ENCODE assay signal across 25 cellular contexts in the genomic region with DNA sequence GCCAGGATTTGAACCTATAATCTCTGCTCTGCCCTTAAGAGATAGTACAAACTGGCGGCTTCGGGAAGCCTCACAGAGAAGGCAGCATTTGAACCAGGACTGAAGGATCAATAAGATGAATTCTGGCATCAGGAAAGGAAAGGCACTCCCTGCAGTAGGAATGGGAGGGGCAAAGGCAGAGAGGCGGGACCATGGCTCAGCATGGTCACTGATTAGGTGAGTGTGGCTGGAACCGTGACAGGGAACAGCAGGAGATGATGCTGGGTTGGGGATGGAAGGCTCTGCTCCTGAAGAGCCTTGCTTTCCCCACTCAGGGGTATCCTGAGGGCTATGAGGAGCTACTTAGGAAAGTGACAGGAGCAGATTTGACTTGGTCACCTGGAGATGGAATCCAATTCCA.
DNase-seq lines count a peak whose midpoint lies in the region; ATAC-seq and TF ChIP-seq lines count a peak whose summit lies in the region.
"Had no signal": no experiment of that assay in that cellular context is flagged by ENCODE, and none has a peak within 500 bp of the region (broad histone marks: within the 10 kb centered on the region; RNA-seq: fewer than 3 reads in every experiment).

No MANE protein-coding gene starts in this region.

- H3K4me1 Mint-ChIP-seq in MCF 10A (ENCODE audit: insufficient read depth, unreplicated experiment) (no peaks in the 10 kb centered on the region), endodermal cell (no peaks in the 10 kb centered on the region)
- peaks cover 2% of the 10 kb centered on the region for H3K4me1 Mint-ChIP-seq in activated CD4-positive, alpha-beta T cell treated with anti-CD3 and anti-CD28 coated beads, Interleukin-2, amount 10 ng/mL, durations not matched to agents 24 days and 14 days
- H3K4me1 Mint-ChIP-seq: B cell had no signal

- H3K9me3 Mint-ChIP-seq in MCF 10A (ENCODE audit: unreplicated experiment) (no peaks in the 10 kb centered on the region), endodermal cell (no peaks in the 10 kb centered on the region)
- H3K9me3 Mint-ChIP-seq in activated CD4-positive, alpha-beta T cell treated with anti-CD3 and anti-CD28 coated beads, Interleukin-2, amount 10 ng/mL, durations not matched to agents 24 days and 14 days, result no peaks in the 10 kb centered on the region
- H3K9me3 Mint-ChIP-seq: CD8-positive, alpha-beta T cell had no signal

- TF ChIP-seq CTCF in MCF 10A (IDR thresholded peaks at IDR 0.05; ENCODE audit: unreplicated experiment), result no peak
- no peak for TF ChIP-seq CTCF in breast epithelium (IDR thresholded peaks at IDR 0.05)
- TF ChIP-seq CTCF in endodermal cell (conservative IDR thresholded peaks at IDR 0.05), result no peak
- no peak for TF ChIP-seq CTCF in mucosa of descending colon (IDR thresholded peaks at IDR 0.05)
- TF ChIP-seq CTCF in thyroid gland (IDR thresholded peaks at IDR 0.05), result no peak

- no peaks in the 10 kb centered on the region for H3K36me3 ChIP-seq in breast epithelium
- H3K36me3 ChIP-seq in endodermal cell (ENCODE audit: control insufficient read depth, insufficient read depth, low read length), result peaks cover 8% of the 10 kb centered on the region
- no peaks in the 10 kb centered on the region for H3K36me3 ChIP-seq in mucosa of descending colon (ENCODE audit: low read depth)
- H3K36me3 ChIP-seq in thyroid gland, result peaks cover 0 to 6% of the 10 kb centered on the region in 2 donors
- H3K36me3 ChIP-seq: MG63 had no signal

- WGBS in endodermal cell (ENCODE audit: insufficient coverage in 1 of 2, insufficient read length in 1 of 2), 2 experiments, result 85 to 94% methylated on average over 3 to 4 of the region's 4 CpGs
- WGBS in thyroid gland, 2 donors, result 81 to 92% methylated on average over 4 of the region's 4 CpGs

- no peak overlapping the region for H3K4me3 ChIP-seq in breast epithelium
- no peak overlapping the region for H3K4me3 ChIP-seq in endodermal cell (ENCODE audit: low read length)
- H3K4me3 ChIP-seq in mucosa of descending colon, result no peak overlapping the region
- H3K4me3 ChIP-seq in thyroid gland (replicated peaks in 1 of 3), result no peak overlapping the region
- H3K4me3 ChIP-seq: GM23248, MG63 had no signal

- H3K4me3 Mint-ChIP-seq in MCF 10A (ENCODE audit: unreplicated experiment) (no peak overlapping the region), endodermal cell (no peak overlapping the region)
- H3K4me3 Mint-ChIP-seq in activated CD4-positive, alpha-beta T cell treated with anti-CD3 and anti-CD28 coated beads, Interleukin-2, amount 10 ng/mL, durations not matched to agents 24 days and 14 days, result no peak overlapping the region
- H3K4me3 Mint-ChIP-seq: B cell; CD8-positive, alpha-beta T cell had no signal

- TF ChIP-seq POLR2A in breast epithelium (IDR thresholded peaks at IDR 0.05) (no peak), thyroid gland (IDR thresholded peaks at IDR 0.05) (no peak)

- POLR2A ChIA-PET in MCF 10A (lab: Yijun Ruan, JAX), result interaction anchor here (1.5 kb wide), 1 partner anchor 10 kb away, joined by 3 read pairs; no protein-coding TSS in a partner anchor

- H3K27ac Mint-ChIP-seq in MCF 10A (ENCODE audit: low read depth, unreplicated experiment), result no peak overlapping the region
- no peak overlapping the region for H3K27ac Mint-ChIP-seq in endodermal cell
- H3K27ac Mint-ChIP-seq in activated CD4-positive, alpha-beta T cell treated with anti-CD3 and anti-CD28 coated beads, Interleukin-2, amount 10 ng/mL, durations not matched to agents 24 days and 14 days, result no peak overlapping the region
- H3K27ac Mint-ChIP-seq: B cell; CD8-positive, alpha-beta T cell had no signal

- H3K4me1 ChIP-seq in breast epithelium, result no peaks in the 10 kb centered on the region
- H3K4me1 ChIP-seq in endodermal cell (ENCODE audit: control insufficient read depth, insufficient read depth, low read length), result no peaks in the 10 kb centered on the region
- H3K4me1 ChIP-seq in mucosa of descending colon (ENCODE audit: low read depth), result peaks cover 10% of the 10 kb centered on the region
- H3K4me1 ChIP-seq in thyroid gland, result no peaks in the 10 kb centered on the region
- H3K4me1 ChIP-seq: Caco-2 had no signal

- CTCF ChIA-PET in MCF 10A (lab: Yijun Ruan, JAX), result interaction anchor here (1.3 kb wide), 1 partner anchor 25 kb away, joined by 4 read pairs; no protein-coding TSS in a partner anchor

- BruUV-seq in MCF 10A (replicated peaks; lab: Mats Ljungman, UMichigan), result no TSS peak

- H3K36me3 Mint-ChIP-seq in MCF 10A (ENCODE audit: insufficient read depth, unreplicated experiment) (peaks cover 24% of the 10 kb centered on the region), endodermal cell (ENCODE audit: low read depth) (peaks cover 16% of the 10 kb centered on the region)
- H3K36me3 Mint-ChIP-seq in activated CD4-positive, alpha-beta T cell treated with anti-CD3 and anti-CD28 coated beads, Interleukin-2, amount 10 ng/mL, durations not matched to agents 24 days and 14 days (ENCODE audit: low read depth), result no peaks in the 10 kb centered on the region
- H3K36me3 Mint-ChIP-seq: CD8-positive, alpha-beta T cell had no signal

- peak; percentile 35 for ATAC-seq in mucosa of descending colon
- ATAC-seq: CD8-positive, alpha-beta T cell; Panc1 had no signal

- H3K9me3 ChIP-seq in breast epithelium (no peaks in the 10 kb centered on the region), endodermal cell (ENCODE audit: control insufficient read depth, low read length) (no peaks in the 10 kb centered on the region), mucosa of descending colon (no peaks in the 10 kb centered on the region), thyroid gland (no peaks in the 10 kb centered on the region)
- H3K9me3 ChIP-seq: Caco-2, MG63 had no signal

- H3K27me3 ChIP-seq in breast epithelium, result no peaks in the 10 kb centered on the region
- H3K27me3 ChIP-seq in endodermal cell (ENCODE audit: control insufficient read depth, insufficient read depth, low read length, poor library complexity, severe bottlenecking), result no peaks in the 10 kb centered on the region
- H3K27me3 ChIP-seq in thyroid gland, result no peaks in the 10 kb centered on the region
- H3K27me3 ChIP-seq: MG63 had no signal

- peak; percentile 0 for DNase-seq in MCF 10A (ENCODE audit: unreplicated experiment)
- no peak for DNase-seq in breast epithelium (ENCODE audit: low spot score in 2 of 2)
- peak; percentile 68 for DNase-seq in endodermal cell
- DNase-seq in mucosa of descending colon, result peak in 2 of 3 donors; percentile 9 to 37
- DNase-seq in thyroid gland, result peak; percentile 5 to 8
- DNase-seq in stimulated activated CD4-positive, alpha-beta T cell treated with anti-CD3 and anti-CD28 coated beads, Interleukin-4, amount 100 ng/mL, for 1 hour, result no peak
- DNase-seq in stimulated activated CD4-positive, alpha-beta T cell treated with anti-CD3 and anti-CD28 coated beads, Interleukin-2, amount 100 ng/mL, for 48 hours, result no peak
- no peak for DNase-seq in activated CD4-positive, alpha-beta T cell treated with anti-CD3 and anti-CD28 coated beads, Interleukin-2, amount 10 ng/mL, durations not matched to agents 24 days and 14 days
- DNase-seq: Caco-2; CD8-positive, alpha-beta T cell; GM23248; HCEC 1CT; KBM-7; MG63; NCI-H1105 treated with DMSO at 0.1 percent for 48 hours; NCI-H146; NCI-H2029; NCI-H446; NCI-H526; SHP77 had no signal

- H3K27me3 Mint-ChIP-seq in MCF 10A (ENCODE audit: insufficient read depth, unreplicated experiment) (no peaks in the 10 kb centered on the region), endodermal cell (ENCODE audit: insufficient read depth) (no peaks in the 10 kb centered on the region)
- no peaks in the 10 kb centered on the region for H3K27me3 Mint-ChIP-seq in activated CD4-positive, alpha-beta T cell treated with anti-CD3 and anti-CD28 coated beads, Interleukin-2, amount 10 ng/mL, durations not matched to agents 24 days and 14 days
- H3K27me3 Mint-ChIP-seq: B cell had no signal

- intact Hi-C loops in MCF 10A (cut with micrococcal nuclease) (no loop called here), breast epithelium (cut with DNase I; ENCODE audit: low total_unique reads) (no loop called here), mucosa of descending colon (cut with DNase I, micrococcal nuclease) (no loop called here), thyroid gland (cut with DNase I) (no loop called here)
- intact Hi-C loops in activated CD4-positive, alpha-beta T cell treated with anti-CD3 and anti-CD28 coated beads, Interleukin-2, amount 10 ng/mL, durations not matched to agents 24 days and 14 days (cut with micrococcal nuclease), result no loop called here

- H3K9ac ChIP-seq in endodermal cell (ENCODE audit: extremely low read depth, low read length, poor library complexity, severe bottlenecking), result no peak overlapping the region
- H3K9ac ChIP-seq: GM23248 had no signal

- H3K27ac ChIP-seq in breast epithelium (no peak overlapping the region), endodermal cell (ENCODE audit: low read depth, low read length) (no peak overlapping the region), thyroid gland (no peak overlapping the region)
- H3K27ac ChIP-seq: 22Rv1, C4-2B, GM23248, RWPE1 had no signal

Comparison
In these comparisons a context has a peak if more than half of its experiments do, and no peak if none do; other contexts are left out.
1. DNase-seq: peak in MCF 10A (single experiment), endodermal cell (single experiment), mucosa of descending colon (2 of 3) and thyroid gland (2 of 2); none in breast epithelium (0 of 2), stimulated activated CD4-positive, alpha-beta T cell treated with anti-CD3 and anti-CD28 coated beads, Interleukin-4, amount 100 ng/mL, for 1 hour (single experiment), stimulated activated CD4-positive, alpha-beta T cell treated with anti-CD3 and anti-CD28 coated beads, Interleukin-2, amount 100 ng/mL, for 48 hours (0 of 2) and activated CD4-positive, alpha-beta T cell treated with anti-CD3 and anti-CD28 coated beads, Interleukin-2, amount 10 ng/mL, durations not matched to agents 24 days and 14 days (single experiment).